ENCODE assay signal across 1 cellular context in the genomic region with DNA sequence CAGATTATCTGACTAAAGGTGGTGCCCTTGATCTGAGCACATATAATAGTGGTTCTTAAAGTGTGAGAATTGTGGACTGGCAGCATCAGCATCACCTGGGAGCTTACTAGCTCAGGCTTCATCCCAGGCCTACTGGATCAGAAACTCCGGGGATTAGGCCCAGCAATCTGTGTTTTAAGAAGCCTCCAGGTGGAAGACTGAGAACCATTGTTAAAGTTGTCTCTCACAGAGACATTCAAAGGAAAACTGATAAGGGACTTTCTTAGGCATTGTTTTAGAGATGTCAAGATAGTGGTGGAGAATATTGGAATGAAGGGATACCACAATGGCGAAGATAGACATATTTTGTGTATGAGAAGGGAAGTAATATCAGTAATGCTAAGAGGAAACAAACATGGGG.
TF ChIP-seq lines count a peak whose summit lies in the region.

No MANE protein-coding gene starts in this region.

TF ChIP-seq in HCT116, 20 proteins besides CTCF, POLR2A, EP300 and RAD21:
- TF ChIP-seq ATF3 (IDR thresholded peaks at IDR 0.05) (no peak), ELF1 (IDR thresholded peaks at IDR 0.05; ENCODE audit: borderline replicate concordance, low read depth) (no peak), POLR2AphosphoS5 (IDR thresholded peaks at IDR 0.05; ENCODE audit: low read depth, low read length) (no peak), SRF (IDR thresholded peaks at IDR 0.05; ENCODE audit: low read depth) (no peak), ZFX (IDR thresholded peaks at IDR 0.05) (no peak), EGR1 (IDR thresholded peaks at IDR 0.05; ENCODE audit: low read depth) (no peak), EZH2 (IDR thresholded peaks at IDR 0.05) (no peak), MAX (IDR thresholded peaks at IDR 0.05) (no peak), SIN3A (IDR thresholded peaks at IDR 0.05; ENCODE audit: low read depth) (no peak), CBX3 (IDR thresholded peaks at IDR 0.05; ENCODE audit: low read depth) (no peak)
